9 cellular contexts compared by ENCODE assay signal in genomic region chr1:110673197-110673701, GRCh38. TPM values are rescaled to one million over a fixed set of nuclear protein-coding genes. Genes with fewer than 3 reads are reported as not detected.
A peak's percentile ranks its signal among the peaks of the same experiment; 100 is the strongest.
DNase-seq lines count a peak whose midpoint lies in the region; ATAC-seq and TF ChIP-seq lines count a peak whose summit lies in the region.
"Had no signal": no experiment of that assay in that cellular context is flagged by ENCODE, and none has a peak within 500 bp of the region (broad histone marks: within the 10 kb centered on the region; RNA-seq: fewer than 3 reads in every experiment).

No MANE protein-coding gene starts in this region.

- H3K36me3 Mint-ChIP-seq in activated naive CD8-positive, alpha-beta T cell treated with anti-CD3 and anti-CD28 coated beads, Interleukin-2, amount 10 ng/mL, durations not matched to agents 7 days and 5 days: peaks cover 29% of the 10 kb centered on the region

- H3K9me2 ChIP-seq in DOHH2 (replicated peaks; ENCODE audit: control insufficient read depth, low read length) (no peaks in the 10 kb centered on the region), neural cell (ENCODE audit: insufficient read depth, low read length) (no peaks in the 10 kb centered on the region)

- H3K4me1 Mint-ChIP-seq in activated naive CD8-positive, alpha-beta T cell treated with anti-CD3 and anti-CD28 coated beads, Interleukin-2, amount 10 ng/mL, durations not matched to agents 7 days and 5 days: peaks cover 38% of the 10 kb centered on the region

- peak; percentile 18 for DNase-seq in MV-4-11 (lab: John Stamatoyannopoulos, UW)
- peak; percentile 49 for DNase-seq in activated naive CD8-positive, alpha-beta T cell treated with anti-CD3 and anti-CD28 coated beads, Interleukin-2, amount 10 ng/mL, durations not matched to agents 7 days and 5 days
- no peak for DNase-seq in 8988T
- no peak for DNase-seq in mesendoderm
- no peak for DNase-seq in HuH-7 (ENCODE audit: low spot score)

- no peak overlapping the region for H2AK5ac ChIP-seq in mesendoderm (ENCODE audit: low read length)

- no peak overlapping the region for H3K18ac ChIP-seq in mesendoderm (ENCODE audit: low read length)

- peaks cover 80% of the 10 kb centered on the region for H3K4me1 ChIP-seq in DOHH2 (ENCODE audit: control insufficient read depth, low read length)
- H3K4me1 ChIP-seq in mesendoderm (ENCODE audit: control insufficient read depth, low read depth, low read length): no peaks in the 10 kb centered on the region

- H3K4me2 ChIP-seq in DOHH2 (ENCODE audit: low read length) (peak overlapping the region; percentile 79), neural cell (ENCODE audit: low read length) (peak overlapping the region; percentile 93), mesendoderm (ENCODE audit: low read length) (no peak overlapping the region)

- H3K4me3 Mint-ChIP-seq in activated naive CD8-positive, alpha-beta T cell treated with anti-CD3 and anti-CD28 coated beads, Interleukin-2, amount 10 ng/mL, durations not matched to agents 7 days and 5 days: peak overlapping the region; percentile 100

- H3K27me3 ChIP-seq in DOHH2 (ENCODE audit: control insufficient read depth, low read length) (no peaks in the 10 kb centered on the region), neural cell (ENCODE audit: insufficient read depth, low read depth, low read length) (peaks cover 9% of the 10 kb centered on the region), mesendoderm (ENCODE audit: insufficient read depth, low read length, poor library complexity) (peaks cover 26% of the 10 kb centered on the region)

- no peak overlapping the region for H2BK120ac ChIP-seq in mesendoderm (ENCODE audit: low read depth, low read length)

- H4K8ac ChIP-seq in mesendoderm (ENCODE audit: low read depth, low read length): no peak overlapping the region

- peak overlapping the region; percentile 99 for H3K27ac Mint-ChIP-seq in activated naive CD8-positive, alpha-beta T cell treated with anti-CD3 and anti-CD28 coated beads, Interleukin-2, amount 10 ng/mL, durations not matched to agents 7 days and 5 days

- H3K9me3 Mint-ChIP-seq in activated naive CD8-positive, alpha-beta T cell treated with anti-CD3 and anti-CD28 coated beads, Interleukin-2, amount 10 ng/mL, durations not matched to agents 7 days and 5 days: no peaks in the 10 kb centered on the region

- H3K36me3 ChIP-seq in DOHH2 (ENCODE audit: control insufficient read depth, low read length) (no peaks in the 10 kb centered on the region), neural cell (ENCODE audit: insufficient read depth, low read length) (no peaks in the 10 kb centered on the region), mesendoderm (ENCODE audit: control insufficient read depth, insufficient read depth, low read length) (no peaks in the 10 kb centered on the region)

- ATAC-seq in activated naive CD8-positive, alpha-beta T cell treated with anti-CD3 and anti-CD28 coated beads, Interleukin-2, amount 10 ng/mL, durations not matched to agents 7 days and 5 days (ENCODE audit: low read depth): no peak
- no peak for ATAC-seq in HG03196 (IDR thresholded peaks at IDR 0.05; ENCODE audit: unreplicated experiment)

- H4K5ac ChIP-seq in mesendoderm (ENCODE audit: low read length): no peak overlapping the region

- no peak for TF ChIP-seq RAD21 in neural cell (conservative IDR thresholded peaks at IDR 0.05)

- TF ChIP-seq CTCF in DOHH2 (IDR thresholded peaks at IDR 0.05; ENCODE audit: low read depth, low read length, poor library complexity, severe bottlenecking) (no peak), neural cell (IDR thresholded peaks at IDR 0.05; ENCODE audit: poor library complexity, severe bottlenecking) (no peak)

- H2AFZ ChIP-seq in neural cell (ENCODE audit: low read depth, low read length): no peak overlapping the region

- peak overlapping the region; percentile 74 for H3K4me3 ChIP-seq in DOHH2 (ENCODE audit: low read length)
- peak overlapping the region; percentile 73 for H3K4me3 ChIP-seq in neural cell (ENCODE audit: low read length)
- no peak overlapping the region for H3K4me3 ChIP-seq in mesendoderm (ENCODE audit: low read length)

- TF ChIP-seq EP300 in neural cell (conservative IDR thresholded peaks at IDR 0.05; ENCODE audit: poor library complexity, severe bottlenecking): no peak

- no peaks in the 10 kb centered on the region for H4K20me1 ChIP-seq in DOHH2 (ENCODE audit: control insufficient read depth, insufficient read depth, low read depth, low read length)
- no peaks in the 10 kb centered on the region for H4K20me1 ChIP-seq in neural cell (ENCODE audit: insufficient read depth)

- no peak overlapping the region for H2BK5ac ChIP-seq in mesendoderm (ENCODE audit: low read length)

- no CpG with 5 or more reads among the region's 25 CpGs for WGBS in mesendoderm (ENCODE audit: extremely low coverage, insufficient coverage, low lambda C conversion rate)

- H3K9ac ChIP-seq in neural cell (ENCODE audit: low read length): no peak overlapping the region
- H3K9ac ChIP-seq in mesendoderm (ENCODE audit: low read length): no peak overlapping the region

- H3K79me1 ChIP-seq in mesendoderm (ENCODE audit: low read length): no peaks in the 10 kb centered on the region

- H2BK15ac ChIP-seq in mesendoderm (replicated peaks; ENCODE audit: low read depth): no peak overlapping the region

- no peak overlapping the region for H3K56ac ChIP-seq in mesendoderm (ENCODE audit: low read length)

- POLR2A ChIA-PET in activated naive CD8-positive, alpha-beta T cell treated with anti-CD3 and anti-CD28 coated beads, Interleukin-2, amount 10 ng/mL, durations not matched to agents 7 days and 5 days (lab: Charles Lee): interaction anchor here (0.6 to 4.9 kb wide), 17 partner anchors 15 to 527 kb away, joined by 3 to 70 read pairs (median 5); partner anchors contain the start of genes CD53 and DENND2D

- H3F3A ChIP-seq in DOHH2 (ENCODE audit: control insufficient read depth, insufficient read depth) (peaks cover 10% of the 10 kb centered on the region), neural cell (ENCODE audit: insufficient read depth, low read length, poor library complexity, severe bottlenecking) (no peaks in the 10 kb centered on the region)

- no peaks in the 10 kb centered on the region for H3K27me3 Mint-ChIP-seq in activated naive CD8-positive, alpha-beta T cell treated with anti-CD3 and anti-CD28 coated beads, Interleukin-2, amount 10 ng/mL, durations not matched to agents 7 days and 5 days

- H3K9me3 ChIP-seq in DOHH2 (ENCODE audit: control insufficient read depth, insufficient read depth, low read length) (no peaks in the 10 kb centered on the region), neural cell (ENCODE audit: low read length) (no peaks in the 10 kb centered on the region)

- H3K23ac ChIP-seq in mesendoderm (ENCODE audit: low read length): no peak overlapping the region

- H3K79me2 ChIP-seq in DOHH2 (ENCODE audit: control insufficient read depth, low read length) (peaks cover 11% of the 10 kb centered on the region), neural cell (replicated peaks; ENCODE audit: insufficient read depth, low read length) (peaks cover 38% of the 10 kb centered on the region), mesendoderm (ENCODE audit: control insufficient read depth, insufficient read depth, low read length) (no peaks in the 10 kb centered on the region)

- H3K27ac ChIP-seq in DOHH2 (ENCODE audit: low read depth, low read length) (peak overlapping the region; percentile 92), neural cell (ENCODE audit: low read length) (peak overlapping the region; percentile 86), mesendoderm (ENCODE audit: low read depth, low read length) (no peak overlapping the region)

- no peak overlapping the region for H3K4ac ChIP-seq in mesendoderm (ENCODE audit: low read depth, low read length)

TF ChIP-seq in neural cell, 6 proteins besides CTCF, POLR2A, EP300 and RAD21:
- no peak for TF ChIP-seq TAF1 (IDR thresholded peaks at IDR 0.05; ENCODE audit: low read depth)
- TF ChIP-seq MXI1 (conservative IDR thresholded peaks at IDR 0.05; ENCODE audit: poor library complexity, severe bottlenecking): no peak
- TF ChIP-seq EZH2 (IDR thresholded peaks at IDR 0.05; ENCODE audit: borderline replicate concordance, insufficient read depth, low read length, poor library complexity, severe bottlenecking): no peak
- TF ChIP-seq POLR2AphosphoS5 (IDR thresholded peaks at IDR 0.05): no peak
- TF ChIP-seq REST (IDR thresholded peaks at IDR 0.05; ENCODE audit: borderline replicate concordance): no peak
- no peak for TF ChIP-seq SMC3 (conservative IDR thresholded peaks at IDR 0.05; ENCODE audit: poor library complexity)
TF ChIP-seq in neural cell: peak in this region for 0.

RNA-seq across cellular contexts. Expression of gene KCNA3, which starts 1.5 kb away (rescaled TPM):
- total RNA-seq in activated naive CD8-positive, alpha-beta T cell treated with anti-CD3 and anti-CD28 coated beads, Interleukin-2, amount 10 ng/mL, durations not matched to agents 7 days and 5 days: 10 to 100 TPM; 68.4 to 74.0 TPM
- polyA plus RNA-seq in neural cell: 5.4 and 5.6 TPM in 2 replicates
- polyA minus RNA-seq in neural cell: 26.7 and 27.3 TPM in 2 replicates
- 0.20 TPM for polyA plus RNA-seq in mesendoderm (2013, experiment 1 of 2)
- polyA plus RNA-seq in mesendoderm (2013, experiment 2 of 2): 0.18 TPM
- total RNA-seq: renal cortical epithelial cell had no signal

Comparison
In these comparisons a context has a peak if more than half of its experiments do, and no peak if none do; other contexts are left out.
1. DNase-seq: peak in MV-4-11 (single experiment) and activated naive CD8-positive, alpha-beta T cell treated with anti-CD3 and anti-CD28 coated beads, Interleukin-2, amount 10 ng/mL, durations not matched to agents 7 days and 5 days (single experiment); none in 8988T (single experiment), mesendoderm (single experiment) and HuH-7 (single experiment).